In genomic region chr2:1613731-1614354, GRCh38 we compare ENCODE assay signal across 14 cellular contexts.
DNase-seq lines count a peak whose midpoint lies in the region; ATAC-seq, FAIRE-seq and TF ChIP-seq lines count a peak whose summit lies in the region.
"Had no signal": no experiment of that assay in that cellular context is flagged by ENCODE, and none has a peak within 500 bp of the region (broad histone marks: within the 10 kb centered on the region; RNA-seq: fewer than 3 reads in every experiment).

No MANE protein-coding gene starts in this region.

- H3K4me1 Mint-ChIP-seq in WTC11: peaks cover 54% of the 10 kb centered on the region

- peak overlapping the region; percentile 57; the same call in 1 of the 2 replicates for H3K27ac Mint-ChIP-seq in WTC11
- H3K27ac Mint-ChIP-seq: activated naive CD8-positive, alpha-beta T cell treated with anti-CD3 and anti-CD28 coated beads, Interleukin-2, amount 10 ng/mL, durations not matched to agents 7 days and 5 days; mesothelial cell of epicardium; stimulated activated naive CD8-positive, alpha-beta T cell treated with anti-CD3 and anti-CD28 coated beads, Interleukin-15, Interleukin-2, amounts not matched to agents 100 ng/mL and 50 ng/mL, for 24 hours had no signal

- POLR2A ChIA-PET in WTC11 (lab: Charles Lee): interaction anchor here (2.1 kb wide), 1 partner anchor 11 kb away, joined by 12 read pairs; no protein-coding TSS in a partner anchor

- ATAC-seq in WTC11: peak; percentile 47
- ATAC-seq in Right ventricle myocardium superior (ENCODE audit: poor library complexity): peak; percentile 87
- peak; percentile 77 to 84 for ATAC-seq in gastrocnemius medialis
- no peak for ATAC-seq in HG02885 (IDR thresholded peaks at IDR 0.05; ENCODE audit: poor library complexity, unreplicated experiment)
- ATAC-seq: activated CD4-positive, CD25-positive, alpha-beta regulatory T cell treated with anti-CD3 and anti-CD28 coated beads, Interleukin-2, amount 50 U/mL, for 24 hours had no signal

- H3K4me3 ChIP-seq in H7 (ENCODE audit: insufficient read depth, low read depth, low read length) (no peak overlapping the region), gastrocnemius medialis (no peak overlapping the region)

- H3K27me3 Mint-ChIP-seq in WTC11 (ENCODE audit: low read depth): no peaks in the 10 kb centered on the region
- H3K27me3 Mint-ChIP-seq: activated naive CD8-positive, alpha-beta T cell treated with anti-CD3 and anti-CD28 coated beads, Interleukin-2, amount 10 ng/mL, durations not matched to agents 7 days and 5 days had no signal

- H3K27me3 ChIP-seq in H7 (ENCODE audit: control insufficient read depth, insufficient read depth, low read length): no peaks in the 10 kb centered on the region; the same call in 1 of the 2 replicates
- no peaks in the 10 kb centered on the region for H3K27me3 ChIP-seq in gastrocnemius medialis

- in situ Hi-C loops in gastrocnemius medialis (cut with MboI; ENCODE audit: low sequenced_read_pairs in 4 of 4): no loop called here

- no peak for TF ChIP-seq POLR2A in gastrocnemius medialis (IDR thresholded peaks at IDR 0.05)
- no peak for TF ChIP-seq POLR2A in erythroblast (IDR thresholded peaks at IDR 0.05; ENCODE audit: low read length)

- H3K36me3 Mint-ChIP-seq in WTC11: peaks cover 43% of the 10 kb centered on the region
- H3K36me3 Mint-ChIP-seq: activated naive CD8-positive, alpha-beta T cell treated with anti-CD3 and anti-CD28 coated beads, Interleukin-2, amount 10 ng/mL, durations not matched to agents 7 days and 5 days; mesothelial cell of epicardium had no signal

- TF ChIP-seq CTCF in WTC11 (IDR thresholded peaks at IDR 0.05): no peak
- no peak for TF ChIP-seq CTCF in gastrocnemius medialis (IDR thresholded peaks at IDR 0.05 in 4 of 5, conservative IDR thresholded peaks at IDR 0.05 in 1 of 5)

- no peaks in the 10 kb centered on the region for H3K4me1 ChIP-seq in gastrocnemius medialis

- no peaks in the 10 kb centered on the region for H3K9me3 Mint-ChIP-seq in WTC11
- H3K9me3 Mint-ChIP-seq: activated naive CD8-positive, alpha-beta T cell treated with anti-CD3 and anti-CD28 coated beads, Interleukin-2, amount 10 ng/mL, durations not matched to agents 7 days and 5 days; mesothelial cell of epicardium; stimulated activated naive CD8-positive, alpha-beta T cell treated with anti-CD3 and anti-CD28 coated beads, Interleukin-15, Interleukin-2, amounts not matched to agents 100 ng/mL and 50 ng/mL, for 24 hours had no signal

- intact Hi-C loops in Right ventricle myocardium superior (cut with DNase I): no loop called here
- intact Hi-C loops in gastrocnemius medialis (cut with DNase I; ENCODE audit: low total_unique reads): no loop called here

- H3K36me3 ChIP-seq in H7 (replicated peaks; ENCODE audit: control insufficient read depth, insufficient read depth, low read length): no peaks in the 10 kb centered on the region
- no peaks in the 10 kb centered on the region for H3K36me3 ChIP-seq in gastrocnemius medialis

- H3K9me3 ChIP-seq in gastrocnemius medialis: no peaks in the 10 kb centered on the region

- FAIRE-seq in GM19239 (lab: Jason Lieb, UNC): no peak

- H3K27ac ChIP-seq in gastrocnemius medialis: peak overlapping the region in 3 of 4 donors; percentile 14 to 58 (median 29)

- H3K4me3 Mint-ChIP-seq in WTC11: no peak overlapping the region
- H3K4me3 Mint-ChIP-seq: activated naive CD8-positive, alpha-beta T cell treated with anti-CD3 and anti-CD28 coated beads, Interleukin-2, amount 10 ng/mL, durations not matched to agents 7 days and 5 days; mesothelial cell of epicardium had no signal

- DNase-seq in H7 (peak; percentile 73), WTC11 (ENCODE audit: low spot score) (no peak), Right ventricle myocardium superior (peak; percentile 69), gastrocnemius medialis (peak in 1 of 2 donors; percentile 28), GM19239 (ENCODE audit: insufficient read length, low spot score) (no peak), erythroblast (lab: John Stamatoyannopoulos, UW) (no peak)
- DNase-seq in activated naive CD4-positive, alpha-beta T cell treated with anti-CD3 and anti-CD28 coated beads, Interleukin-2, amount 50 U/mL, for 16 hours: no peak
- DNase-seq: activated naive CD8-positive, alpha-beta T cell treated with anti-CD3 and anti-CD28 coated beads, Interleukin-2, amount 10 ng/mL, durations not matched to agents 7 days and 5 days; NCI-H1105; OCI-M1 had no signal

- CTCF ChIA-PET in WTC11 (lab: Charles Lee): interaction anchor here (1.0 to 1.1 kb wide), 3 partner anchors 12 to 156 kb away, joined by 3 to 7 read pairs (median 3); no protein-coding TSS in a partner anchor

TF ChIP-seq in WTC11, 78 proteins besides CTCF, POLR2A, EP300 and RAD21:
- TF ChIP-seq TP53 (CRISPR knock-in tag; IDR thresholded peaks at IDR 0.05): no peak
- TF ChIP-seq ZNF532 (CRISPR knock-in tag; IDR thresholded peaks at IDR 0.05; ENCODE audit: borderline replicate concordance): no peak
- TF ChIP-seq HMGA2 (CRISPR knock-in tag; IDR thresholded peaks at IDR 0.05): no peak
- TF ChIP-seq ZNF416 (CRISPR knock-in tag; IDR thresholded peaks at IDR 0.05): no peak
- no peak for TF ChIP-seq ZNF281 (CRISPR knock-in tag; IDR thresholded peaks at IDR 0.05)
- TF ChIP-seq ZNF219 (CRISPR knock-in tag; IDR thresholded peaks at IDR 0.05; ENCODE audit: borderline replicate concordance): no peak
- no peak for TF ChIP-seq ZNF671 (CRISPR knock-in tag; IDR thresholded peaks at IDR 0.05)
- no peak for TF ChIP-seq ESRRA (CRISPR knock-in tag; IDR thresholded peaks at IDR 0.05; ENCODE audit: borderline replicate concordance)
- no peak for TF ChIP-seq TCF7 (CRISPR knock-in tag; IDR thresholded peaks at IDR 0.05; ENCODE audit: low read depth)
- TF ChIP-seq ZNF423 (CRISPR knock-in tag; IDR thresholded peaks at IDR 0.05): no peak

Comparison
In these comparisons a context has a peak if more than half of its experiments do, and no peak if none do; other contexts are left out.
1. DNase-seq: peak in H7 (single experiment) and Right ventricle myocardium superior (single experiment); none in WTC11 (single experiment), GM19239 (single experiment), activated naive CD4-positive, alpha-beta T cell treated with anti-CD3 and anti-CD28 coated beads, Interleukin-2, amount 50 U/mL, for 16 hours (single experiment) and erythroblast (0 of 2).